24 cellular contexts compared by ENCODE assay signal in genomic region chr6:168994966-168995365, GRCh38.
"Had no signal": no experiment of that assay in that cellular context is flagged by ENCODE, and none has a peak within 500 bp of the region (broad histone marks: within the 10 kb centered on the region; RNA-seq: fewer than 3 reads in every experiment).

No MANE protein-coding gene starts in this region.

- ATAC-seq: activated T-cell treated with anti-CD3 and anti-CD28 coated beads, Interleukin-2, amount 50 U/mL, for 4 hours; psoas muscle; right cardiac atrium; T-helper 17 cell had no signal

- H3K79me2 ChIP-seq: hepatocyte had no signal

- H3K4me3 Mint-ChIP-seq: activated B cell treated with CpG ODN at 0.5 μM for 24 hours; activated naive CD8-positive, alpha-beta T cell; activated T-cell treated with anti-CD3 and anti-CD28 coated beads, Interleukin-2, amount 50 U/mL, for 4 hours; immature natural killer cell; natural killer cell; T-helper 17 cell; type B pancreatic cell had no signal

- H3K27me3 ChIP-seq: adrenal gland, hepatocyte, ovary, stomach, testis, vagina had no signal

- H3K27me3 Mint-ChIP-seq: activated B cell treated with CpG ODN at 0.5 μM for 24 hours; activated naive CD8-positive, alpha-beta T cell; type B pancreatic cell had no signal

- H3K27ac ChIP-seq: adrenal gland, hepatocyte, left ventricle myocardium inferior, ovary, psoas muscle, stomach, testis, vagina had no signal

- H3K27ac Mint-ChIP-seq: activated B cell treated with CpG ODN at 0.5 μM for 24 hours; activated naive CD8-positive, alpha-beta T cell; activated T-helper 2 cell treated with anti-CD3 and anti-CD28 coated beads, Interferon-gamma antibody, Interleukin-2, Interleukin-4, amounts not matched to agents 10 μg/mL and 5 μg/mL and 100 μg/mL, durations not matched to agents 14 hours and 24 hours and 36 hours; immature natural killer cell; natural killer cell; T-helper 17 cell; type B pancreatic cell had no signal

- H3K36me3 ChIP-seq: adrenal gland, left ventricle myocardium inferior, ovary, stomach, vagina had no signal

- DNase-seq: activated B cell treated with CpG ODN at 0.5 μM for 24 hours; activated CD4-positive, alpha-beta T cell treated with anti-CD3 and anti-CD28 coated beads for 4 hours; activated CD4-positive, alpha-beta T cell treated with anti-CD3 and anti-CD28 coated beads, Interleukin-2, amount 50 U/mL, for 48 hours; activated CD8-positive, alpha-beta memory T cell treated with anti-CD3 and anti-CD28 coated beads, Interleukin-2, amount 50 U/mL, for 48 hours; activated naive CD4-positive, alpha-beta T cell; activated T-cell treated with anti-CD3 and anti-CD28 coated beads, Interleukin-2, amount 50 U/mL, for 4 hours; cortex of kidney; immature natural killer cell; left ventricle myocardium inferior; natural killer cell; ovary; psoas muscle; right cardiac atrium; stimulated activated CD4-positive, alpha-beta T cell treated with anti-CD3 and anti-CD28 coated beads, Interleukin-12 subunit alpha, Interleukin-12 subunit beta, amount 100 ng/mL, for 4 hours; stimulated activated CD4-positive, alpha-beta T cell treated with anti-CD3 and anti-CD28 coated beads, Interleukin-4, amount 100 ng/mL, for 4 hours; stomach; T-helper 17 cell; testis had no signal

- H3K4me1 ChIP-seq: adrenal gland, left ventricle myocardium inferior, psoas muscle, stomach, testis, vagina had no signal

- H3K4me2 ChIP-seq: hepatocyte had no signal

- H3K9me3 ChIP-seq: adrenal gland, left ventricle myocardium inferior, ovary, psoas muscle, stomach, testis, vagina had no signal

- H3K4me1 Mint-ChIP-seq: activated B cell treated with CpG ODN at 0.5 μM for 24 hours, immature natural killer cell, natural killer cell had no signal

- H3K36me3 Mint-ChIP-seq: activated naive CD8-positive, alpha-beta T cell; immature natural killer cell; natural killer cell; type B pancreatic cell had no signal

- H3K4me3 ChIP-seq: adrenal gland, hepatocyte, left ventricle myocardium inferior, ovary, psoas muscle, stomach, testis, vagina had no signal

- H2AFZ ChIP-seq: hepatocyte had no signal

- H3K9me3 Mint-ChIP-seq: activated B cell treated with CpG ODN at 0.5 μM for 24 hours; activated T-cell treated with anti-CD3 and anti-CD28 coated beads, Interleukin-2, amount 50 U/mL, for 4 hours; activated T-helper 2 cell treated with anti-CD3 and anti-CD28 coated beads, Interferon-gamma antibody, Interleukin-2, Interleukin-4, amounts not matched to agents 10 μg/mL and 5 μg/mL and 100 μg/mL, durations not matched to agents 14 hours and 24 hours and 36 hours; immature natural killer cell; natural killer cell had no signal
